10 cellular contexts compared by ENCODE assay signal in genomic region chr12:88153959-88154358, GRCh38. TPM values are rescaled to one million over a fixed set of nuclear protein-coding genes. Genes with fewer than 3 reads are reported as not detected.
DNase-seq lines count a peak whose midpoint lies in the region; ATAC-seq and TF ChIP-seq lines count a peak whose summit lies in the region.
"Had no signal": no experiment of that assay in that cellular context is flagged by ENCODE, and none has a peak within 500 bp of the region (broad histone marks: within the 10 kb centered on the region; RNA-seq: fewer than 3 reads in every experiment).

No MANE protein-coding gene starts in this region.

- TF ChIP-seq CTCF in heart right ventricle (IDR thresholded peaks at IDR 0.05) (peak in 7 of 9 donors; percentile 14 to 63 (median 38)), fibroblast of the aortic adventitia (IDR thresholded peaks at IDR 0.05; ENCODE audit: insufficient read depth, low read length) (peak; percentile 41), upper lobe of right lung (IDR thresholded peaks at IDR 0.05) (peak; percentile 35)

- no peaks in the 10 kb centered on the region for H3K9me3 ChIP-seq in heart right ventricle
- H3K9me3 ChIP-seq in upper lobe of right lung: no peaks in the 10 kb centered on the region

- no peak overlapping the region for H3K4me3 ChIP-seq in heart right ventricle
- no peak overlapping the region for H3K4me3 ChIP-seq in fibroblast of the aortic adventitia (ENCODE audit: low read depth, low read length)
- H3K4me3 ChIP-seq in upper lobe of right lung: no peak overlapping the region

- DNase-seq in heart right ventricle (no peak), Right ventricle myocardium inferior (ENCODE audit: missing footprints) (no peak), RPMI8226 (peak; percentile 20), fibroblast of the aortic adventitia (ENCODE audit: low read depth) (peak; percentile 85), upper lobe of right lung (no peak)
- DNase-seq: activated naive CD4-positive, alpha-beta T cell treated with anti-CD3 and anti-CD28 coated beads for 36 hours; GF-D8 had no signal

- 82 to 86% methylated on average over 3 of the region's 3 CpGs for WGBS in heart right ventricle, 2 donors

- H3K27me3 ChIP-seq in heart right ventricle (no peaks in the 10 kb centered on the region), upper lobe of right lung (no peaks in the 10 kb centered on the region)

- intact Hi-C loops in heart right ventricle (cut with DNase I): loop anchor here in 5 of 10 donors (5.0 to 10.0 kb wide), 3 partner anchors 838 to 843 kb away; no protein-coding TSS in a partner anchor
- intact Hi-C loops in Right ventricle myocardium inferior (cut with DNase I): loop anchor here (10.0 kb wide), 1 partner anchor 841 kb away; no protein-coding TSS in a partner anchor
- intact Hi-C loops in upper lobe of right lung (cut with DNase I): no loop called here

- no peak for ATAC-seq in heart right ventricle
- ATAC-seq in Right ventricle myocardium inferior: no peak
- no peak for ATAC-seq in upper lobe of right lung
- ATAC-seq in GM21515 (IDR thresholded peaks at IDR 0.05; ENCODE audit: unreplicated experiment): no peak
- no peak for ATAC-seq in GM18517 (IDR thresholded peaks at IDR 0.05; ENCODE audit: unreplicated experiment)
- ATAC-seq in HG03175 (IDR thresholded peaks at IDR 0.05; ENCODE audit: unreplicated experiment): no peak

- peaks cover 0 to 39% (median 3%) of the 10 kb centered on the region in 9 donors for H3K36me3 ChIP-seq in heart right ventricle
- H3K36me3 ChIP-seq in upper lobe of right lung: no peaks in the 10 kb centered on the region

- H3K4me1 ChIP-seq in heart right ventricle: no peaks in the 10 kb centered on the region
- no peaks in the 10 kb centered on the region for H3K4me1 ChIP-seq in upper lobe of right lung

- H3K27ac ChIP-seq in heart right ventricle: no peak overlapping the region
- no peak overlapping the region for H3K27ac ChIP-seq in upper lobe of right lung

RNA-seq across cellular contexts. Expression of gene TMTC3, which starts 11.9 kb away (rescaled TPM):
- total RNA-seq in heart right ventricle (10 to 100 TPM in 3 of 10 donors, 1 to 10 TPM in 7; 6.5 to 11.9 (median 9.0) TPM), Right ventricle myocardium inferior (6.9 TPM), fibroblast of the aortic adventitia (ENCODE audit: low replicate concordance) (18.3 and 65.3 TPM in 2 replicates), upper lobe of right lung (23.5 TPM)
- polyA plus RNA-seq in heart right ventricle: 1 to 10 TPM; 2.7 TPM

RNA-seq across cellular contexts. Expression of gene CEP290, which starts 12.1 kb away (rescaled TPM):
- total RNA-seq in heart right ventricle: 10 to 100 TPM in 2 of 10 donors, 1 to 10 TPM in 8; 6.0 to 10.9 (median 7.9) TPM
- 1 to 10 TPM; 2.6 to 5.8 TPM for polyA plus RNA-seq in heart right ventricle
- 6.1 TPM for total RNA-seq in Right ventricle myocardium inferior
- total RNA-seq in fibroblast of the aortic adventitia (ENCODE audit: low replicate concordance): 20.2 and 70.5 TPM in 2 replicates
- 11.8 TPM for total RNA-seq in upper lobe of right lung

Comparison
In these comparisons a context has a peak if more than half of its experiments do, and no peak if none do; other contexts are left out.
1. DNase-seq: peak in RPMI8226 (single experiment) and fibroblast of the aortic adventitia (single experiment); none in heart right ventricle (0 of 2), Right ventricle myocardium inferior (single experiment) and upper lobe of right lung (single experiment).
2. Peak in every context shown above with its lines, with median percentiles within 50 percentile points of each other: CTCF ChIP-seq.